In the genomic region with DNA sequence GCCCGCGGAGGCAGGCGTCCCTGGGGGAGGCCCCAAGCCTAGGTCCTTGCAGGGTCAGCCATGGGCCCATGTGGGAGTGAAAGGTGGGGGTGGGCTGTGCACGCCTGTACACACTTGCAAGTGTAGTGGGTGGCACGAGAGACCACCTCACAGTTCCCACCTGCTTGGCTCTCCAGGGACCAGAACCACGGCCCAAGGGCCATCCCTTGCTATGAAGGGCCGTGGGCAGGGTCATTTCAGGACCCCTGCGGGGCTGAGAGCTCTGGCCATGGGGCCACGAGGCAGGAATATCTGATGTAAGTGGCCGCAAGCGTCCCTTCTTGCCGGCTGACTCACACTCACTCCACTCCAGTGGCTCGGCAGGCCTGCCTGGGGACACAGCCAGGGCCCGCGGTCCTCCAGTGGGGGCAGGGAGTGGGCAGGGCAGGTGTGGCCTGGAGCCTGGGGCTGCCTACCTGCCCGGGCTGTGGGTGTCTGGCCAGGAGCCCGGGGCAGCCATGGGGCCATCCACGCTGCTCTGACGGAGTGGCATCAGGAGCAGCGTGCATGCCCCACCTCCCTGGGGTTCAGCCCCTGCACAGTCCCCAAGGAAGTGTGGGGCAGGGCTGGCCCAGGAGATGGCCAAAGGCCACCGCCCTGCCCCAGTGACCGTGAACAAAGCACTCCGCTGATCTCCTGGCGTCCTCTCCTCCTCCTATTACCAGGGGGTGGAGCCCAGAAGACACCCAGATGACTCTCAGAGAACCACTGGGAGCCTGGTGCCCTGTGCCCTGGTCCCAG, we compare ENCODE assay signal across 8 cellular contexts. TPM values are rescaled to one million over a fixed set of nuclear protein-coding genes. Genes with fewer than 3 reads are reported as not detected.
DNase-seq lines count a peak whose midpoint lies in the region; ATAC-seq, FAIRE-seq and TF ChIP-seq lines count a peak whose summit lies in the region.

No MANE protein-coding gene starts in this region.

- no peaks in the 10 kb centered on the region for H3K79me2 ChIP-seq in endothelial cell of umbilical vein (ENCODE audit: control insufficient read depth, insufficient read depth, low read length)

- H3K4me1 ChIP-seq in endothelial cell of umbilical vein (ENCODE audit: control insufficient read depth, extremely low read depth, insufficient read depth, low read length) = peaks cover 28% of the 10 kb centered on the region
- H3K4me1 ChIP-seq in muscle layer of duodenum (ENCODE audit: control insufficient read depth in 1 of 2, insufficient read depth in 2 of 2, low read length in 2 of 2) = peaks cover 11 to 61% of the 10 kb centered on the region in 2 donors

- dilution Hi-C loops in endothelial cell of umbilical vein (cut with MboI; ENCODE audit: extremely low pct_ligation_motif_present, low sequenced_read_pairs) = no loop called here

- POLR2A ChIA-PET in endothelial cell of umbilical vein (lab: Charles Lee) = interaction anchor here (1.3 kb wide), 1 partner anchor 8 kb away, joined by 5 read pairs; no protein-coding TSS in a partner anchor

- H3K27ac ChIP-seq in endothelial cell of umbilical vein (ENCODE audit: insufficient read depth, low read depth, low read length) (peak overlapping the region; percentile 77), muscle layer of duodenum (ENCODE audit: low read length) (peak overlapping the region; percentile 95)

- no peaks in the 10 kb centered on the region for H3K9me3 Mint-ChIP-seq in activated naive CD4-positive, alpha-beta T cell treated with anti-CD3 and anti-CD28 coated beads, Interleukin-2, amount 10 ng/mL, durations not matched to agents 7 days and 5 days

- no peak for DNase-seq in activated naive CD4-positive, alpha-beta T cell treated with anti-CD3 and anti-CD28 coated beads, Interleukin-2, amount 10 ng/mL, durations not matched to agents 7 days and 5 days
- no peak for DNase-seq in activated naive CD4-positive, alpha-beta T cell (lab: John Stamatoyannopoulos, UW)
- DNase-seq in SK-MEL-5 (ENCODE audit: low read depth, low spot score) = peak; percentile 71
- DNase-seq in endothelial cell of umbilical vein (ENCODE audit: low read depth, low spot score) = no peak
- no peak for DNase-seq in AG08396 (ENCODE audit: low spot score)
- no peak for DNase-seq in stimulated activated CD4-positive, alpha-beta T cell treated with anti-CD3 and anti-CD28 coated beads, Interleukin-1b, Interleukin-23, amount 100 ng/mL, for 48 hours

- no peaks in the 10 kb centered on the region for H3K36me3 ChIP-seq in endothelial cell of umbilical vein (ENCODE audit: control insufficient read depth in 2 of 2, extremely low read depth in 1 of 2, insufficient read depth in 2 of 2, low read length in 2 of 2)
- H3K36me3 ChIP-seq in muscle layer of duodenum (ENCODE audit: control insufficient read depth in 1 of 2, insufficient read depth in 2 of 2, low read length in 2 of 2) = peaks cover 0 to 3% of the 10 kb centered on the region in 2 donors

- no peak overlapping the region for H3K9ac ChIP-seq in endothelial cell of umbilical vein (replicated peaks; ENCODE audit: extremely low read depth, insufficient read depth, low read length)

- H3K9me3 ChIP-seq in endothelial cell of umbilical vein (replicated peaks; ENCODE audit: control insufficient read depth, insufficient read depth, low read length) (no peaks in the 10 kb centered on the region), muscle layer of duodenum (ENCODE audit: control insufficient read depth in 1 of 2, low read length in 2 of 2) (no peaks in the 10 kb centered on the region)

- H2AFZ ChIP-seq in endothelial cell of umbilical vein (ENCODE audit: low read depth, low read length) = peak overlapping the region; percentile 3

- no peak for TF ChIP-seq CTCF in endothelial cell of umbilical vein (IDR thresholded peaks at IDR 0.05; ENCODE audit: extremely low read depth in 1 of 2, insufficient read depth in 1 of 2, low read depth in 1 of 2, low read length in 2 of 2)

- TF ChIP-seq POLR2A in endothelial cell of umbilical vein (IDR thresholded peaks at IDR 0.05; ENCODE audit: low read depth, low read length) = no peak

- H3K4me2 ChIP-seq in endothelial cell of umbilical vein (ENCODE audit: insufficient read depth, low read length) = no peak overlapping the region

- BruUV-seq in endothelial cell of umbilical vein (replicated peaks; lab: Mats Ljungman, UMichigan) = no TSS peak

- peaks cover 1% of the 10 kb centered on the region for H3K36me3 Mint-ChIP-seq in activated naive CD4-positive, alpha-beta T cell treated with anti-CD3 and anti-CD28 coated beads, Interleukin-2, amount 10 ng/mL, durations not matched to agents 7 days and 5 days

- FAIRE-seq in endothelial cell of umbilical vein (lab: Jason Lieb, UNC) = peak; percentile 4

- CTCF ChIA-PET in activated naive CD4-positive, alpha-beta T cell treated with anti-CD3 and anti-CD28 coated beads, Interleukin-2, amount 10 ng/mL, durations not matched to agents 7 days and 5 days (lab: Charles Lee) = interaction anchor here (1.2 to 2.6 kb wide), 2 partner anchors 10 to 15 kb away, joined by 3 to 14 read pairs; no protein-coding TSS in a partner anchor
- CTCF ChIA-PET in endothelial cell of umbilical vein (lab: Charles Lee) = no interaction called here

- peaks cover 61% of the 10 kb centered on the region for H3K4me1 Mint-ChIP-seq in activated naive CD4-positive, alpha-beta T cell treated with anti-CD3 and anti-CD28 coated beads, Interleukin-2, amount 10 ng/mL, durations not matched to agents 7 days and 5 days

- H3K4me3 Mint-ChIP-seq in activated naive CD4-positive, alpha-beta T cell treated with anti-CD3 and anti-CD28 coated beads, Interleukin-2, amount 10 ng/mL, durations not matched to agents 7 days and 5 days = peak overlapping the region; percentile 80

- H3K27ac Mint-ChIP-seq in activated naive CD4-positive, alpha-beta T cell treated with anti-CD3 and anti-CD28 coated beads, Interleukin-2, amount 10 ng/mL, durations not matched to agents 7 days and 5 days = peak overlapping the region; percentile 95

- H3K4me3 ChIP-seq in endothelial cell of umbilical vein (replicated peaks in 1 of 3; ENCODE audit: insufficient read depth in 1 of 3, low read depth in 1 of 3, low read length in 3 of 3) = no peak overlapping the region
- peak overlapping the region; percentile 66 to 89 for H3K4me3 ChIP-seq in muscle layer of duodenum (ENCODE audit: low read depth in 1 of 2, low read length in 2 of 2)

- intact Hi-C loops in endothelial cell of umbilical vein (cut with micrococcal nuclease) = no loop called here

- no peaks in the 10 kb centered on the region for H3K27me3 Mint-ChIP-seq in activated naive CD4-positive, alpha-beta T cell treated with anti-CD3 and anti-CD28 coated beads, Interleukin-2, amount 10 ng/mL, durations not matched to agents 7 days and 5 days

- in situ Hi-C loops in SK-MEL-5 (cut with HindIII; ENCODE audit: low pct_unique_long_range_greater_than_20kb, low sequenced_read_pairs) = no loop called here

- ATAC-seq in HG02973 (IDR thresholded peaks at IDR 0.05; ENCODE audit: unreplicated experiment) = no peak

- H4K20me1 ChIP-seq in endothelial cell of umbilical vein (replicated peaks; ENCODE audit: control insufficient read depth, extremely low read depth, insufficient read depth, low read length) = no peaks in the 10 kb centered on the region

- H3K9me1 ChIP-seq in endothelial cell of umbilical vein (replicated peaks; ENCODE audit: control insufficient read depth, extremely low read depth, insufficient read depth, low read length) = no peaks in the 10 kb centered on the region

- no peaks in the 10 kb centered on the region for H3K27me3 ChIP-seq in endothelial cell of umbilical vein (ENCODE audit: control insufficient read depth in 2 of 2, insufficient read depth in 2 of 2, low read length in 2 of 2)
- no peaks in the 10 kb centered on the region for H3K27me3 ChIP-seq in muscle layer of duodenum (ENCODE audit: low read depth, low read length)

RNA-seq across cellular contexts. Expression of a gene that starts 8.6 kb away (rescaled TPM):
- 19.1 and 22.2 TPM in 2 replicates for total RNA-seq in SK-MEL-5 (2014; rRNA removed; shearing (Covaris generic))
- polyA plus RNA-seq in SK-MEL-5 (2015; cell fraction: cytosol; rRNA removed) = 54.7 and 64.5 TPM in 2 replicates
- 67.2 and 76.0 TPM in 2 replicates for polyA plus RNA-seq in SK-MEL-5 (2015; cell fraction: nucleus; rRNA removed)
- 86.1 and 87.5 TPM in 2 replicates for total RNA-seq in endothelial cell of umbilical vein
- 65.1 and 96.2 TPM in 2 replicates for polyA plus RNA-seq in endothelial cell of umbilical vein
- polyA plus RNA-seq in endothelial cell of umbilical vein (2011; cell fraction: cytosol; rRNA removed) = 48.6 and 60.6 TPM in 2 replicates
- 51.3 and 66.9 TPM in 2 replicates for polyA plus RNA-seq in endothelial cell of umbilical vein (2011; cell fraction: nucleus; rRNA removed)
- 45.6 and 62.3 TPM in 2 replicates for polyA plus RNA-seq in endothelial cell of umbilical vein (2012)
- 49.2 and 82.5 TPM in 2 replicates for polyA minus RNA-seq in endothelial cell of umbilical vein
- 111 TPM for polyA minus RNA-seq in endothelial cell of umbilical vein (2011; cell fraction: cytosol; rRNA and poly(A)+ RNA removed)
- 19.7 and 28.4 TPM in 2 replicates for polyA minus RNA-seq in endothelial cell of umbilical vein (2011; cell fraction: nucleus; rRNA and poly(A)+ RNA removed)

RNA-seq across cellular contexts. Expression of a gene that starts 36.5 kb away (rescaled TPM):
- 5.0 and 5.1 TPM in 2 replicates for total RNA-seq in SK-MEL-5 (2014; rRNA removed; shearing (Covaris generic))
- 14.2 and 17.0 TPM in 2 replicates for polyA plus RNA-seq in SK-MEL-5 (2015; cell fraction: cytosol; rRNA removed)
- polyA plus RNA-seq in SK-MEL-5 (2015; cell fraction: nucleus; rRNA removed) = 3.0 and 3.7 TPM in 2 replicates
- 52.4 and 59.7 TPM in 2 replicates for total RNA-seq in endothelial cell of umbilical vein
- polyA plus RNA-seq in endothelial cell of umbilical vein = 46.5 and 50.7 TPM in 2 replicates
- 38.0 and 38.4 TPM in 2 replicates for polyA plus RNA-seq in endothelial cell of umbilical vein (2011; cell fraction: cytosol; rRNA removed)
- 21.1 and 21.3 TPM in 2 replicates for polyA plus RNA-seq in endothelial cell of umbilical vein (2011; cell fraction: nucleus; rRNA removed)
- 25.2 and 26.3 TPM in 2 replicates for polyA plus RNA-seq in endothelial cell of umbilical vein (2012)
- 39.4 and 61.6 TPM in 2 replicates for polyA minus RNA-seq in endothelial cell of umbilical vein
- polyA minus RNA-seq in endothelial cell of umbilical vein (2011; cell fraction: cytosol; rRNA and poly(A)+ RNA removed) = 12.3 TPM
- 14.1 and 17.6 TPM in 2 replicates for polyA minus RNA-seq in endothelial cell of umbilical vein (2011; cell fraction: nucleus; rRNA and poly(A)+ RNA removed)

RNA-seq across cellular contexts. Expression of a gene that starts 37.1 kb away (rescaled TPM):
- total RNA-seq in SK-MEL-5 (2014; rRNA removed; shearing (Covaris generic)) = 0.40 TPM in 1 of 2 replicates, not detected in the other
- polyA plus RNA-seq in SK-MEL-5 (2015; cell fraction: cytosol; rRNA removed) = 0.19 TPM in 1 of 2 replicates, not detected in the other
- 2.8 and 10.3 TPM in 2 replicates for polyA plus RNA-seq in SK-MEL-5 (2015; cell fraction: nucleus; rRNA removed)
- total RNA-seq in endothelial cell of umbilical vein = 1.1 and 2.0 TPM in 2 replicates
- polyA plus RNA-seq in endothelial cell of umbilical vein = 2.0 and 3.2 TPM in 2 replicates
- polyA plus RNA-seq in endothelial cell of umbilical vein (2011; cell fraction: cytosol; rRNA removed) = 0.52 and 0.78 TPM in 2 replicates
- 14.4 and 15.3 TPM in 2 replicates for polyA plus RNA-seq in endothelial cell of umbilical vein (2011; cell fraction: nucleus; rRNA removed)
- polyA plus RNA-seq in endothelial cell of umbilical vein (2012) = 0.87 and 1.3 TPM in 2 replicates
- 1.00 TPM in 1 of 2 replicates, not detected in the other for polyA minus RNA-seq in endothelial cell of umbilical vein
- polyA minus RNA-seq in endothelial cell of umbilical vein (2011; cell fraction: cytosol; rRNA and poly(A)+ RNA removed) = not detected
- polyA minus RNA-seq in endothelial cell of umbilical vein (2011; cell fraction: nucleus; rRNA and poly(A)+ RNA removed) = 1.5 TPM in 2 replicates

RNA-seq across cellular contexts. Expression of a gene that starts 44.1 kb away (rescaled TPM):
- total RNA-seq in SK-MEL-5 (2014; rRNA removed; shearing (Covaris generic)) = 30.2 and 34.5 TPM in 2 replicates
- polyA plus RNA-seq in SK-MEL-5 (2015; cell fraction: cytosol; rRNA removed) = 81.8 and 111 TPM in 2 replicates
- polyA plus RNA-seq in SK-MEL-5 (2015; cell fraction: nucleus; rRNA removed) = 97.7 and 143 TPM in 2 replicates
- 73.1 and 78.2 TPM in 2 replicates for total RNA-seq in endothelial cell of umbilical vein
- polyA plus RNA-seq in endothelial cell of umbilical vein = 59.2 and 76.1 TPM in 2 replicates
- 25.7 and 39.0 TPM in 2 replicates for polyA plus RNA-seq in endothelial cell of umbilical vein (2011; cell fraction: cytosol; rRNA removed)
- 28.3 and 30.7 TPM in 2 replicates for polyA plus RNA-seq in endothelial cell of umbilical vein (2011; cell fraction: nucleus; rRNA removed)
- polyA plus RNA-seq in endothelial cell of umbilical vein (2012) = 70.1 and 98.8 TPM in 2 replicates
- polyA minus RNA-seq in endothelial cell of umbilical vein = 30.8 and 35.3 TPM in 2 replicates
- polyA minus RNA-seq in endothelial cell of umbilical vein (2011; cell fraction: cytosol; rRNA and poly(A)+ RNA removed) = 32.0 TPM
- polyA minus RNA-seq in endothelial cell of umbilical vein (2011; cell fraction: nucleus; rRNA and poly(A)+ RNA removed) = 9.5 and 22.0 TPM in 2 replicates

Comparison
In these comparisons a context has a peak if more than half of its experiments do, and no peak if none do; other contexts are left out.
1. H3K4me3 ChIP-seq: peak in muscle layer of duodenum (2 of 2); none in endothelial cell of umbilical vein (0 of 3).